ENCODE assay signal across 35 cellular contexts in the genomic region with DNA sequence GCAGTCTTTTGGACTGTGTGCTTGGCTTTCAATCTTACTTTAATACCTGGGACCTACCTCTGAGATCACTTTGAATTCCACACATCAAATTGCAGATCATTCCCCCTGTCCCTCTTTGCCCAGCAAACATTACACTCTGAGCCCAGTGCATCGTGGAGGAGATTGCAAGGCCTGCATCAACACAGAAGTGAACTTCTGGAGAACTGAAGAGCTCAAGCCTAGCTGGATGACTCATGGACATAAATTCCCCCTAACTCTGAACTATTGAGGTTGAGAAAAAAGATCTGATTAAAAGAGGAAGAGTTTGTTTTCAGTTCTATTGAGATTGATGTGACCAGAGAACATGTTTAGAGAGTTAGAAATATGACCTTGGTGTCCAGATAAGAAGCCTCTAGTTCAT.
A peak's percentile ranks its signal among the peaks of the same experiment; 100 is the strongest.
DNase-seq lines count a peak whose midpoint lies in the region; ATAC-seq and TF ChIP-seq lines count a peak whose summit lies in the region.
"Had no signal": no experiment of that assay in that cellular context is flagged by ENCODE, and none has a peak within 500 bp of the region (broad histone marks: within the 10 kb centered on the region; RNA-seq: fewer than 3 reads in every experiment).

No MANE protein-coding gene starts in this region.

- no peaks in the 10 kb centered on the region for H3K27me3 Mint-ChIP-seq in activated CD4-positive, alpha-beta T cell treated with anti-CD3 and anti-CD28 coated beads for 36 hours
- peaks cover 9 to 14% of the 10 kb centered on the region in 2 donors for H3K27me3 Mint-ChIP-seq in natural killer cell treated with Interleukin-12 subunit alpha and Interleukin-12 subunit beta and Interleukin-15 and Interleukin-18, amount 100 ng/mL, for 72 hours
- H3K27me3 Mint-ChIP-seq in natural killer cell (ENCODE audit: low read depth in 2 of 2) = peaks cover 0 to 2% of the 10 kb centered on the region in 2 donors
- H3K27me3 Mint-ChIP-seq in activated T-helper 17 cell treated with anti-CD3 and anti-CD28 coated beads, Interleukin-2, amount 50 U/mL, for 72 hours = peaks cover 4% of the 10 kb centered on the region
- no peaks in the 10 kb centered on the region for H3K27me3 Mint-ChIP-seq in stimulated activated naive CD8-positive, alpha-beta T cell treated with anti-CD3 and anti-CD28 coated beads, Interleukin-15, Interleukin-2, amounts not matched to agents 100 ng/mL and 50 ng/mL, for 24 hours
- H3K27me3 Mint-ChIP-seq: activated naive CD4-positive, alpha-beta T cell treated with anti-CD3 and anti-CD28 coated beads, Interleukin-2, amount 10 ng/mL, durations not matched to agents 7 days and 5 days had no signal

- POLR2A ChIA-PET in activated CD4-positive, alpha-beta T cell treated with anti-CD3 and anti-CD28 coated beads for 36 hours (lab: Charles Lee) = no interaction called here

- peaks cover 1% of the 10 kb centered on the region for H3K36me3 Mint-ChIP-seq in activated CD4-positive, alpha-beta T cell treated with anti-CD3 and anti-CD28 coated beads for 36 hours (ENCODE audit: low read depth)
- H3K36me3 Mint-ChIP-seq in natural killer cell treated with Interleukin-12 subunit alpha and Interleukin-12 subunit beta and Interleukin-15 and Interleukin-18, amount 100 ng/mL, for 72 hours = peaks cover 5% of the 10 kb centered on the region
- no peaks in the 10 kb centered on the region for H3K36me3 Mint-ChIP-seq in natural killer cell
- H3K36me3 Mint-ChIP-seq in activated T-helper 17 cell treated with anti-CD3 and anti-CD28 coated beads, Interleukin-2, amount 50 U/mL, for 72 hours (ENCODE audit: low read depth) = no peaks in the 10 kb centered on the region
- H3K36me3 Mint-ChIP-seq in stimulated activated naive CD8-positive, alpha-beta T cell treated with anti-CD3 and anti-CD28 coated beads, Interleukin-15, Interleukin-2, amounts not matched to agents 100 ng/mL and 50 ng/mL, for 24 hours (ENCODE audit: low read depth) = no peaks in the 10 kb centered on the region
- H3K36me3 Mint-ChIP-seq: activated naive CD4-positive, alpha-beta T cell treated with anti-CD3 and anti-CD28 coated beads, Interleukin-2, amount 10 ng/mL, durations not matched to agents 7 days and 5 days; naive thymus-derived CD8-positive, alpha-beta T cell had no signal

- H3K4me1 ChIP-seq in gastrocnemius medialis (no peaks in the 10 kb centered on the region), vagina (no peaks in the 10 kb centered on the region)
- H3K4me1 ChIP-seq: ascending aorta, lower lobe of right lung, psoas muscle, testis had no signal

- ATAC-seq in activated CD4-positive, alpha-beta T cell treated with anti-CD3 and anti-CD28 coated beads for 36 hours = peak; percentile 80
- peak; percentile 36 to 39 for ATAC-seq in natural killer cell treated with Interleukin-12 subunit alpha and Interleukin-12 subunit beta and Interleukin-15 and Interleukin-18, amount 100 ng/mL, for 72 hours
- no peak for ATAC-seq in natural killer cell
- peak; percentile 71 for ATAC-seq in activated T-helper 17 cell treated with anti-CD3 and anti-CD28 coated beads, Interleukin-2, amount 50 U/mL, for 72 hours (replicated peaks)
- ATAC-seq in gastrocnemius medialis = no peak
- ATAC-seq: HCT116; lower lobe of right lung; naive thymus-derived CD8-positive, alpha-beta T cell; Panc1; psoas muscle; sciatic nerve had no signal

- intact Hi-C loops in activated CD4-positive, alpha-beta T cell treated with anti-CD3 and anti-CD28 coated beads for 36 hours (cut with DNase I, micrococcal nuclease) = loop anchor here (1.0 to 10.0 kb wide), 2 partner anchors 139 to 141 kb away; no protein-coding TSS in a partner anchor
- intact Hi-C loops in natural killer cell (cut with micrococcal nuclease) = no loop called here
- intact Hi-C loops in gastrocnemius medialis (cut with DNase I; ENCODE audit: low total_unique reads) = no loop called here
- intact Hi-C loops in vagina (cut with DNase I) = no loop called here

- H3K9me3 ChIP-seq in gastrocnemius medialis (no peaks in the 10 kb centered on the region), vagina (no peaks in the 10 kb centered on the region)
- H3K9me3 ChIP-seq: ascending aorta, lower lobe of right lung, psoas muscle, testis had no signal

- H3K27ac ChIP-seq in gastrocnemius medialis = no peak overlapping the region
- no peak overlapping the region for H3K27ac ChIP-seq in vagina
- H3K27ac ChIP-seq: ascending aorta, cardiac muscle cell, lower lobe of right lung, psoas muscle, testis, VCaP had no signal

- TF ChIP-seq CTCF in natural killer cell (IDR thresholded peaks at IDR 0.05) (no peak), gastrocnemius medialis (IDR thresholded peaks at IDR 0.05 in 4 of 5, conservative IDR thresholded peaks at IDR 0.05 in 1 of 5) (no peak), vagina (IDR thresholded peaks at IDR 0.05) (no peak)

- TF ChIP-seq POLR2A in gastrocnemius medialis (IDR thresholded peaks at IDR 0.05) (no peak), vagina (IDR thresholded peaks at IDR 0.05) (no peak)

- no peak overlapping the region for H3K4me3 ChIP-seq in gastrocnemius medialis
- H3K4me3 ChIP-seq in vagina = no peak overlapping the region
- H3K4me3 ChIP-seq: ascending aorta, cardiac muscle cell, lower lobe of right lung, psoas muscle, testis had no signal

- H3K4me1 Mint-ChIP-seq in activated CD4-positive, alpha-beta T cell treated with anti-CD3 and anti-CD28 coated beads for 36 hours = peaks cover 21% of the 10 kb centered on the region
- H3K4me1 Mint-ChIP-seq in natural killer cell treated with Interleukin-12 subunit alpha and Interleukin-12 subunit beta and Interleukin-15 and Interleukin-18, amount 100 ng/mL, for 72 hours (ENCODE audit: low read depth in 2 of 2) = peaks cover 14 to 18% of the 10 kb centered on the region in 2 donors
- H3K4me1 Mint-ChIP-seq in natural killer cell = peaks cover 7 to 23% of the 10 kb centered on the region in 2 donors
- peaks cover 11% of the 10 kb centered on the region for H3K4me1 Mint-ChIP-seq in activated T-helper 17 cell treated with anti-CD3 and anti-CD28 coated beads, Interleukin-2, amount 50 U/mL, for 72 hours
- peaks cover 18% of the 10 kb centered on the region for H3K4me1 Mint-ChIP-seq in stimulated activated naive CD8-positive, alpha-beta T cell treated with anti-CD3 and anti-CD28 coated beads, Interleukin-15, Interleukin-2, amounts not matched to agents 100 ng/mL and 50 ng/mL, for 24 hours (ENCODE audit: low read depth)
- H3K4me1 Mint-ChIP-seq: activated naive CD4-positive, alpha-beta T cell treated with anti-CD3 and anti-CD28 coated beads, Interleukin-2, amount 10 ng/mL, durations not matched to agents 7 days and 5 days had no signal

- CTCF ChIA-PET in activated CD4-positive, alpha-beta T cell treated with anti-CD3 and anti-CD28 coated beads for 36 hours (lab: Charles Lee) = interaction anchor here (1.4 kb wide), 1 partner anchor 18 kb away, joined by 3 read pairs; no protein-coding TSS in a partner anchor

- no peaks in the 10 kb centered on the region for H3K27me3 ChIP-seq in gastrocnemius medialis
- H3K27me3 ChIP-seq in vagina = no peaks in the 10 kb centered on the region
- H3K27me3 ChIP-seq: ascending aorta, cardiac muscle cell, testis had no signal

- H3K36me3 ChIP-seq in gastrocnemius medialis = no peaks in the 10 kb centered on the region
- no peaks in the 10 kb centered on the region for H3K36me3 ChIP-seq in vagina
- H3K36me3 ChIP-seq: ascending aorta, cardiac muscle cell, lower lobe of right lung had no signal

- peak overlapping the region; percentile 40 for H3K27ac Mint-ChIP-seq in activated CD4-positive, alpha-beta T cell treated with anti-CD3 and anti-CD28 coated beads for 36 hours
- H3K27ac Mint-ChIP-seq in natural killer cell treated with Interleukin-12 subunit alpha and Interleukin-12 subunit beta and Interleukin-15 and Interleukin-18, amount 100 ng/mL, for 72 hours = peak overlapping the region; percentile 0 to 15
- H3K27ac Mint-ChIP-seq in natural killer cell = no peak overlapping the region
- H3K27ac Mint-ChIP-seq in activated T-helper 17 cell treated with anti-CD3 and anti-CD28 coated beads, Interleukin-2, amount 50 U/mL, for 72 hours = no peak overlapping the region
- H3K27ac Mint-ChIP-seq in stimulated activated naive CD8-positive, alpha-beta T cell treated with anti-CD3 and anti-CD28 coated beads, Interleukin-15, Interleukin-2, amounts not matched to agents 100 ng/mL and 50 ng/mL, for 24 hours = no peak overlapping the region
- H3K27ac Mint-ChIP-seq: activated naive CD4-positive, alpha-beta T cell treated with anti-CD3 and anti-CD28 coated beads, Interleukin-2, amount 10 ng/mL, durations not matched to agents 7 days and 5 days had no signal

- H3K4me3 Mint-ChIP-seq in activated CD4-positive, alpha-beta T cell treated with anti-CD3 and anti-CD28 coated beads for 36 hours = no peak overlapping the region
- H3K4me3 Mint-ChIP-seq in natural killer cell treated with Interleukin-12 subunit alpha and Interleukin-12 subunit beta and Interleukin-15 and Interleukin-18, amount 100 ng/mL, for 72 hours = peak overlapping the region; percentile 61
- no peak overlapping the region for H3K4me3 Mint-ChIP-seq in natural killer cell
- peak overlapping the region; percentile 9 for H3K4me3 Mint-ChIP-seq in activated T-helper 17 cell treated with anti-CD3 and anti-CD28 coated beads, Interleukin-2, amount 50 U/mL, for 72 hours
- peak overlapping the region; percentile 6 for H3K4me3 Mint-ChIP-seq in stimulated activated naive CD8-positive, alpha-beta T cell treated with anti-CD3 and anti-CD28 coated beads, Interleukin-15, Interleukin-2, amounts not matched to agents 100 ng/mL and 50 ng/mL, for 24 hours
- H3K4me3 Mint-ChIP-seq: activated naive CD4-positive, alpha-beta T cell treated with anti-CD3 and anti-CD28 coated beads, Interleukin-2, amount 10 ng/mL, durations not matched to agents 7 days and 5 days; naive thymus-derived CD8-positive, alpha-beta T cell had no signal

- DNase-seq in activated CD4-positive, alpha-beta T cell treated with anti-CD3 and anti-CD28 coated beads for 36 hours = peak; percentile 13
- no peak for DNase-seq in activated CD4-positive, alpha-beta T cell treated with anti-CD3 and anti-CD28 coated beads for 4 hours
- no peak for DNase-seq in natural killer cell treated with Interleukin-12 subunit alpha and Interleukin-12 subunit beta and Interleukin-15 and Interleukin-18, amount 100 ng/mL, for 72 hours (ENCODE audit: low spot score)
- DNase-seq in natural killer cell (no peak), gastrocnemius medialis (no peak), vagina (ENCODE audit: extremely low spot score in 2 of 2) (no peak)
- DNase-seq: 8988T; activated CD4-positive, alpha-beta T cell treated with anti-CD3 and anti-CD28 coated beads, Interleukin-2, amount 50 U/mL, for 1 hour; activated naive CD4-positive, alpha-beta T cell treated with anti-CD3 and anti-CD28 coated beads, Interleukin-2, amount 10 ng/mL, durations not matched to agents 7 days and 5 days; C1 segment of cervical spinal cord; COR-L47; DMS53; effector CD4-positive, alpha-beta T cell; hippocampal formation; Kasumi-1; lower lobe of right lung; naive thymus-derived CD8-positive, alpha-beta T cell; NCI-H1436 treated with DMSO at 0.1 percent for 48 hours; NCI-H226; NCI-H526 treated with DMSO at 0.1 percent for 48 hours; NK-92 treated with Interleukin-12 subunit alpha and Interleukin-12 subunit beta, amount 100 ng/mL, for 24 hours; occipital lobe; psoas muscle; SHP77; stimulated activated CD4-positive, alpha-beta T cell treated with anti-CD3 and anti-CD28 coated beads, Interleukin-4, amount 100 ng/mL, for 4 hours; stimulated activated naive CD4-positive, alpha-beta T cell; testis had no signal

- in situ Hi-C loops in gastrocnemius medialis (cut with MboI; ENCODE audit: low sequenced_read_pairs in 4 of 4) = no loop called here

- no peaks in the 10 kb centered on the region for H3K9me3 Mint-ChIP-seq in activated CD4-positive, alpha-beta T cell treated with anti-CD3 and anti-CD28 coated beads for 36 hours (ENCODE audit: low read depth)
- H3K9me3 Mint-ChIP-seq in natural killer cell treated with Interleukin-12 subunit alpha and Interleukin-12 subunit beta and Interleukin-15 and Interleukin-18, amount 100 ng/mL, for 72 hours = peaks cover 6% of the 10 kb centered on the region
- H3K9me3 Mint-ChIP-seq in natural killer cell = peaks cover 0 to 2% of the 10 kb centered on the region in 2 donors
- peaks cover 9% of the 10 kb centered on the region for H3K9me3 Mint-ChIP-seq in activated T-helper 17 cell treated with anti-CD3 and anti-CD28 coated beads, Interleukin-2, amount 50 U/mL, for 72 hours
- no peaks in the 10 kb centered on the region for H3K9me3 Mint-ChIP-seq in stimulated activated naive CD8-positive, alpha-beta T cell treated with anti-CD3 and anti-CD28 coated beads, Interleukin-15, Interleukin-2, amounts not matched to agents 100 ng/mL and 50 ng/mL, for 24 hours
- H3K9me3 Mint-ChIP-seq: activated naive CD4-positive, alpha-beta T cell treated with anti-CD3 and anti-CD28 coated beads, Interleukin-2, amount 10 ng/mL, durations not matched to agents 7 days and 5 days had no signal

Comparison
In these comparisons a context has a peak if more than half of its experiments do, and no peak if none do; other contexts are left out.
1. ATAC-seq: peak in activated CD4-positive, alpha-beta T cell treated with anti-CD3 and anti-CD28 coated beads for 36 hours (single experiment), natural killer cell treated with Interleukin-12 subunit alpha and Interleukin-12 subunit beta and Interleukin-15 and Interleukin-18, amount 100 ng/mL, for 72 hours (2 of 2) and activated T-helper 17 cell treated with anti-CD3 and anti-CD28 coated beads, Interleukin-2, amount 50 U/mL, for 72 hours (single experiment); none in natural killer cell (0 of 3) and gastrocnemius medialis (0 of 2).
2. H3K27ac Mint-ChIP-seq: peak in activated CD4-positive, alpha-beta T cell treated with anti-CD3 and anti-CD28 coated beads for 36 hours (single experiment) and natural killer cell treated with Interleukin-12 subunit alpha and Interleukin-12 subunit beta and Interleukin-15 and Interleukin-18, amount 100 ng/mL, for 72 hours (2 of 2); none in natural killer cell (0 of 2), activated T-helper 17 cell treated with anti-CD3 and anti-CD28 coated beads, Interleukin-2, amount 50 U/mL, for 72 hours (single experiment) and stimulated activated naive CD8-positive, alpha-beta T cell treated with anti-CD3 and anti-CD28 coated beads, Interleukin-15, Interleukin-2, amounts not matched to agents 100 ng/mL and 50 ng/mL, for 24 hours (single experiment).
3. H3K4me3 Mint-ChIP-seq: peak in natural killer cell treated with Interleukin-12 subunit alpha and Interleukin-12 subunit beta and Interleukin-15 and Interleukin-18, amount 100 ng/mL, for 72 hours (single experiment), activated T-helper 17 cell treated with anti-CD3 and anti-CD28 coated beads, Interleukin-2, amount 50 U/mL, for 72 hours (single experiment) and stimulated activated naive CD8-positive, alpha-beta T cell treated with anti-CD3 and anti-CD28 coated beads, Interleukin-15, Interleukin-2, amounts not matched to agents 100 ng/mL and 50 ng/mL, for 24 hours (single experiment); none in activated CD4-positive, alpha-beta T cell treated with anti-CD3 and anti-CD28 coated beads for 36 hours (single experiment) and natural killer cell (single experiment).
4. intact Hi-C loops: an anchor here in activated CD4-positive, alpha-beta T cell treated with anti-CD3 and anti-CD28 coated beads for 36 hours (1.0 to 10.0 kb wide); none called in natural killer cell, gastrocnemius medialis and vagina.